Comparison of ENCODE assay signal across 8 cellular contexts in genomic region chr1:26839339-26839722, GRCh38. TPM values are rescaled to one million over a fixed set of nuclear protein-coding genes. Genes with fewer than 3 reads are reported as not detected.
A peak's percentile ranks its signal among the peaks of the same experiment; 100 is the strongest.
DNase-seq lines count a peak whose midpoint lies in the region; ATAC-seq and TF ChIP-seq lines count a peak whose summit lies in the region.
"Had no signal": no experiment of that assay in that cellular context is flagged by ENCODE, and none has a peak within 500 bp of the region (broad histone marks: within the 10 kb centered on the region; RNA-seq: fewer than 3 reads in every experiment).

No MANE protein-coding gene starts in this region.

- POLR2A ChIA-PET in PC-9 (lab: Charles Lee; ENCODE audit: unreplicated experiment) = interaction anchor here (0.6 kb wide), 1 partner anchor 107 kb away, joined by 5 read pairs; no protein-coding TSS in a partner anchor

- H3K27me3 Mint-ChIP-seq in natural killer cell (ENCODE audit: low read depth in 2 of 2) = no peaks in the 10 kb centered on the region

- H3K36me3 ChIP-seq in MM.1S (replicated peaks; ENCODE audit: insufficient read depth, low read length) (no peaks in the 10 kb centered on the region), PC-9 (ENCODE audit: low read depth) (no peaks in the 10 kb centered on the region)

- H3K79me2 ChIP-seq in MM.1S (ENCODE audit: low read length) = peaks cover 68% of the 10 kb centered on the region
- no peaks in the 10 kb centered on the region; the same call in 1 of the 2 replicates for H3K79me2 ChIP-seq in PC-9 (ENCODE audit: low read depth)

- no peak overlapping the region for H3K4me3 Mint-ChIP-seq in natural killer cell
- H3K4me3 Mint-ChIP-seq: nephron had no signal

- H3K4me1 ChIP-seq in MM.1S (ENCODE audit: low read length) (peaks cover 34% of the 10 kb centered on the region), PC-9 (replicated peaks; ENCODE audit: insufficient read depth) (no peaks in the 10 kb centered on the region)

- no TSS peak for BruUV-seq in PC-9 (replicated peaks; lab: Mats Ljungman, UMichigan)

- H3K9me3 ChIP-seq in MM.1S (replicated peaks; ENCODE audit: insufficient read depth, low read length) (no peaks in the 10 kb centered on the region), PC-9 (ENCODE audit: insufficient read depth, low read depth) (no peaks in the 10 kb centered on the region)
- H3K9me3 ChIP-seq: tibial nerve had no signal

- peak overlapping the region; percentile 56 for H3K9ac ChIP-seq in MM.1S (ENCODE audit: low read length)

- no peaks in the 10 kb centered on the region for H3K9me3 Mint-ChIP-seq in natural killer cell
- H3K9me3 Mint-ChIP-seq: nephron had no signal

- peak overlapping the region; percentile 56 for H3K4me2 ChIP-seq in MM.1S (ENCODE audit: low read depth, low read length)
- no peak overlapping the region for H3K4me2 ChIP-seq in PC-9

- no peaks in the 10 kb centered on the region for H3K9me2 ChIP-seq in MM.1S (replicated peaks; ENCODE audit: insufficient read depth, low read length)
- no peaks in the 10 kb centered on the region for H3K9me2 ChIP-seq in PC-9 (ENCODE audit: insufficient read depth)

- TF ChIP-seq CTCF in MM.1S (IDR thresholded peaks at IDR 0.05; ENCODE audit: low read length) = no peak
- TF ChIP-seq CTCF in natural killer cell (IDR thresholded peaks at IDR 0.05) = no peak
- no peak for TF ChIP-seq CTCF in PC-9 (conservative IDR thresholded peaks at IDR 0.05)

- intact Hi-C loops in natural killer cell (cut with micrococcal nuclease) (no loop called here), PC-9 (cut with micrococcal nuclease; ENCODE audit: unreplicated experiment) (no loop called here)

- H4K20me1 ChIP-seq in MM.1S (ENCODE audit: insufficient read depth, low read length) (no peaks in the 10 kb centered on the region), PC-9 (ENCODE audit: insufficient read depth) (no peaks in the 10 kb centered on the region)

- peak; percentile 7 for ATAC-seq in GM21447 (IDR thresholded peaks at IDR 0.05; ENCODE audit: unreplicated experiment)
- ATAC-seq in natural killer cell = no peak

- DNase-seq in MM.1S = no peak
- DNase-seq in natural killer cell = no peak
- DNase-seq in PC-9 = no peak
- no peak for DNase-seq in DMS79 (lab: John Stamatoyannopoulos, UW)
- DNase-seq: NCI-H524 treated with DMSO at 0.1 percent for 48 hours had no signal

- peak overlapping the region; percentile 77 to 78 for H3K27ac Mint-ChIP-seq in natural killer cell
- H3K27ac Mint-ChIP-seq: nephron had no signal

- H2AFZ ChIP-seq in MM.1S (ENCODE audit: low read length) = no peak overlapping the region
- H2AFZ ChIP-seq in PC-9 = no peak overlapping the region

- peak overlapping the region; percentile 96 for H3K27ac ChIP-seq in MM.1S (ENCODE audit: low read length)
- H3K27ac ChIP-seq in PC-9 = no peak overlapping the region

- no peaks in the 10 kb centered on the region for H3K36me3 Mint-ChIP-seq in natural killer cell

- H3K27me3 ChIP-seq in MM.1S (replicated peaks; ENCODE audit: insufficient read depth, low read length) = no peaks in the 10 kb centered on the region
- no peaks in the 10 kb centered on the region for H3K27me3 ChIP-seq in PC-9 (ENCODE audit: insufficient read depth, low read depth)
- H3K27me3 ChIP-seq: tibial nerve had no signal

- peaks cover 14 to 22% of the 10 kb centered on the region in 2 donors for H3K4me1 Mint-ChIP-seq in natural killer cell
- H3K4me1 Mint-ChIP-seq: nephron had no signal

- H3F3A ChIP-seq in MM.1S (ENCODE audit: insufficient read depth, low read length) (peaks cover 29% of the 10 kb centered on the region), PC-9 (ENCODE audit: insufficient read depth, low read depth) (peaks cover 2% of the 10 kb centered on the region; the same call in 1 of the 2 replicates)

- CTCF ChIA-PET in PC-9 (lab: Charles Lee) = no interaction called here

- H3K4me3 ChIP-seq in MM.1S (ENCODE audit: low read length) = no peak overlapping the region
- H3K4me3 ChIP-seq in PC-9 = no peak overlapping the region
- H3K4me3 ChIP-seq: tibial nerve had no signal

RNA-seq across cellular contexts. Expression of gene ZDHHC18, which starts 12.8 kb away (rescaled TPM):
- total RNA-seq in natural killer cell (10 to 100 TPM; 70.0 to 74.6 (median 72.3) TPM), PC-9 (2021) (27.2 and 36.1 TPM in 2 replicates)

RNA-seq across cellular contexts. Expression of gene SFN, which starts 23.6 kb away (rescaled TPM):
- total RNA-seq in natural killer cell (1 to 10 TPM in 1 of 3 donors, under 1 TPM in 1, not detected in 1; 0.66 to 1.3 TPM), PC-9 (2021) (326 and 355 TPM in 2 replicates)
- total RNA-seq: tibial nerve had no signal

RNA-seq across cellular contexts. Expression of gene GPN2, which starts 50.8 kb away (rescaled TPM):
- total RNA-seq in natural killer cell (10 to 100 TPM; 32.4 to 42.6 (median 37.9) TPM), PC-9 (2021) (23.8 and 30.6 TPM in 2 replicates)

RNA-seq across cellular contexts. Expression of gene PIGV, which starts 51.6 kb away (rescaled TPM):
- total RNA-seq in natural killer cell (10 to 100 TPM; 23.1 to 35.2 (median 30.3) TPM), PC-9 (2021) (30.8 and 31.9 TPM in 2 replicates)

Comparison
In these comparisons a context has a peak if more than half of its experiments do, and no peak if none do; other contexts are left out.
1. RNA of gene SFN, which starts 23.6 kb away (total RNA-seq): 326 to 355 TPM in PC-9; 0.66 to 1.3 TPM in natural killer cell; every median in the first group is over 100 times any median in the second.